ENCODE assay signal across 13 cellular contexts in the genomic region with DNA sequence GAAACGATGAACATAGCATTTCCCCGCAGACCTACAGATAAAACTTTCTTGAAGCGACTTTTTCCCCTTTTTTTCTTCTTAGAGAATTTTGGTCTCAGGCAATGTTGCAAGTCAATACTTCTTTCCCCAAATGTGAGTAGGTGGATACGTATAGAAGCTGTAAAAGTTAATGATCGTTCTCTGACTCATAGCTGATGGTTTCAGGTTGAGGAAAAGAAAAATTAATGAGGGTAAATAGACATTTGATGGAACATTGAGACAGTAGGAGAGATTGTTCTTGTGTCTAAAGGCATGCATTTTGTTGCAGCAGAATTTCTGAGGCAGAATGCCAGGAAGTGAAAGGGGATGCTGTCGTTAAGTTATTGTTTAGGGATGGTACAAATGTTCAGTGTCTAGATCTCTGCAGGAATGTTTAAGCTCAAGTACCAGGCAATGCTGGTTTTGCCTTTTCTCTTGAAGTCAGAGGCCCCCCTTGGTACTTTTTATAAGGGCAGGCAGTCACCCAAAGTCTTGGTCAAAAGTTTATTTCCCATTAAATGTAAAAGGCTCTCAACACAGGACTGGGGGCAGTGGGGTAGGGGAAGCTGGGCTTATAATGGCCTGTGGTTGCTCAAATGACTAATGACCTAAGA. TPM values are rescaled to one million over a fixed set of nuclear protein-coding genes. Genes with fewer than 3 reads are reported as not detected.
DNase-seq lines count a peak whose midpoint lies in the region; ATAC-seq and TF ChIP-seq lines count a peak whose summit lies in the region.
"Had no signal": no experiment of that assay in that cellular context is flagged by ENCODE, and none has a peak within 500 bp of the region (broad histone marks: within the 10 kb centered on the region; RNA-seq: fewer than 3 reads in every experiment).

No MANE protein-coding gene starts in this region.

- no peak overlapping the region for H2BK5ac ChIP-seq in H9 (ENCODE audit: insufficient read length, low read length)

- H3K56ac ChIP-seq in H9 (ENCODE audit: insufficient read length, low read depth, low read length) = no peak overlapping the region

- no peak overlapping the region for H2AFZ ChIP-seq in H9 (ENCODE audit: low read length)

- no peak overlapping the region for H3K9ac ChIP-seq in H9 (ENCODE audit: extremely low read depth, insufficient read length, low read length)

- H3T11ph ChIP-seq in H9 (ENCODE audit: low read length) = no peak overlapping the region

- peaks cover 24% of the 10 kb centered on the region; the same call in 1 of the 2 replicates for H3K4me1 ChIP-seq in H9 (ENCODE audit: insufficient read depth, low read length)
- H3K4me1 ChIP-seq in SJSA1 (replicated peaks) = peaks cover 89% of the 10 kb centered on the region
- peaks cover 0 to 84% (median 79%) of the 10 kb centered on the region in 4 donors for H3K4me1 ChIP-seq in sigmoid colon

- H3K27ac Mint-ChIP-seq in H9 = peak overlapping the region; percentile 69 to 98 (median 98)

- DNase-seq in H9 (no peak), SJSA1 (ENCODE audit: low read depth in 1 of 2, low spot score in 2 of 2) (peak in 1 of 2 experiments; percentile 76), fibroblast of pulmonary artery (ENCODE audit: low read depth) (peak; percentile 68), sigmoid colon (peak; percentile 25), SIG-M5 (lab: John Stamatoyannopoulos, UW) (no peak), NCI-H2029 treated with DMSO at 0.1 percent for 48 hours (lab: John Stamatoyannopoulos, UW) (no peak)
- DNase-seq: DMS79, esophagus squamous epithelium, midbrain, spleen, T-helper 1 cell had no signal

- H4K20me1 ChIP-seq in H9 (ENCODE audit: control insufficient read depth, insufficient read depth, insufficient read length) = no peaks in the 10 kb centered on the region

- no peak overlapping the region for H3K4me3 ChIP-seq in SJSA1
- H3K4me3 ChIP-seq in fibroblast of pulmonary artery (replicated peaks; ENCODE audit: low read depth, low read length) = no peak overlapping the region
- no peak overlapping the region for H3K4me3 ChIP-seq in sigmoid colon
- H3K4me3 ChIP-seq: esophagus squamous epithelium, spleen had no signal

- intact Hi-C loops in sigmoid colon (cut with DNase I) = loop anchor here (10.0 kb wide), 1 partner anchor 395 kb away; no protein-coding TSS in a partner anchor

- H2AK5ac ChIP-seq in H9 (ENCODE audit: insufficient read length, low read length) = no peak overlapping the region

- H2BK15ac ChIP-seq in H9 (ENCODE audit: low read depth, low read length) = no peak overlapping the region

- peaks cover 44% of the 10 kb centered on the region; the same call in 1 of the 2 replicates for H3K79me2 ChIP-seq in H9 (ENCODE audit: insufficient read depth, low read length)

- H3K4me3 Mint-ChIP-seq in H9 = peak overlapping the region in 1 of 2 experiments; percentile 89; a peak in 4 of 5 replicates

- peaks cover 7% of the 10 kb centered on the region for H3K79me1 ChIP-seq in H9 (ENCODE audit: insufficient read depth, low read depth, low read length, poor library complexity, severe bottlenecking)

- H3K27ac ChIP-seq in H9 (ENCODE audit: insufficient read length, low read depth, low read length) (peak overlapping the region; percentile 9), SJSA1 (peak overlapping the region; percentile 85), sigmoid colon (peak overlapping the region in 1 of 4 donors; percentile 4)
- H3K27ac ChIP-seq: esophagus squamous epithelium, spleen had no signal

- no peak for TF ChIP-seq EP300 in sigmoid colon (IDR thresholded peaks at IDR 0.05)

- no peak overlapping the region for H3K14ac ChIP-seq in H9 (ENCODE audit: insufficient read depth, low read length)

- no peak overlapping the region for H4K8ac ChIP-seq in H9 (replicated peaks; ENCODE audit: insufficient read length, low read depth, low read length)

- H4K5ac ChIP-seq in H9 (ENCODE audit: insufficient read length, low read depth, low read length) = no peak overlapping the region

- peaks cover 16% of the 10 kb centered on the region for H3K23me2 ChIP-seq in H9 (ENCODE audit: insufficient read length, low read depth, low read length, poor library complexity, severe bottlenecking)

- ATAC-seq in HG03025 (IDR thresholded peaks at IDR 0.05; ENCODE audit: low FRiP score, unreplicated experiment) (no peak), HG03159 (IDR thresholded peaks at IDR 0.05; ENCODE audit: unreplicated experiment) (no peak)

- peaks cover 2% of the 10 kb centered on the region; the same call in 1 of the 2 replicates for H3K36me3 ChIP-seq in SJSA1
- H3K36me3 ChIP-seq in sigmoid colon = no peaks in the 10 kb centered on the region
- H3K36me3 ChIP-seq: spleen had no signal

- no CpG with 5 or more reads among the region's 6 CpGs for WGBS in H9 (ENCODE audit: extremely low coverage, insufficient read length, low lambda C conversion rate)
- WGBS in sigmoid colon, 2 donors = 32 to 55% methylated on average over 6 of the region's 6 CpGs

- H3K36me3 Mint-ChIP-seq in H9 (ENCODE audit: insufficient read depth in 1 of 3, low read depth in 3 of 3) = peaks cover 12 to 46% (median 31%) of the 10 kb centered on the region in 3 experiments; a peak in 6 of 7 replicates

- no peaks in the 10 kb centered on the region for H3K27me3 Mint-ChIP-seq in H9 (ENCODE audit: low read depth)

- H3K4ac ChIP-seq in H9 (ENCODE audit: low read depth, low read length) = no peak overlapping the region

- H3K23ac ChIP-seq in H9 (ENCODE audit: insufficient read length, low read depth, low read length) = no peak overlapping the region

- H3K4me1 Mint-ChIP-seq in H9 = peaks cover 88 to 92% of the 10 kb centered on the region in 2 experiments

- H3K9me3 Mint-ChIP-seq in H9 = no peaks in the 10 kb centered on the region

- no peak for TF ChIP-seq CTCF in H9 (conservative IDR thresholded peaks at IDR 0.05)
- no peak for TF ChIP-seq CTCF in fibroblast of pulmonary artery (IDR thresholded peaks at IDR 0.05; ENCODE audit: low read length, missing control alignments)
- TF ChIP-seq CTCF in sigmoid colon (IDR thresholded peaks at IDR 0.05) = no peak

- H3K18ac ChIP-seq in H9 (ENCODE audit: insufficient read length, low read depth, low read length) = no peak overlapping the region

- no peak overlapping the region for H2BK12ac ChIP-seq in H9 (ENCODE audit: insufficient read length, low read depth, low read length)

- no peaks in the 10 kb centered on the region for H3K27me3 ChIP-seq in H9 (ENCODE audit: insufficient read depth, low read length)
- H3K27me3 ChIP-seq in SJSA1 (replicated peaks) = no peaks in the 10 kb centered on the region
- H3K27me3 ChIP-seq in sigmoid colon = no peaks in the 10 kb centered on the region
- H3K27me3 ChIP-seq: esophagus squamous epithelium had no signal

- TF ChIP-seq POLR2A in sigmoid colon (IDR thresholded peaks at IDR 0.05) = no peak

- H3K9me3 ChIP-seq in H9 (ENCODE audit: control insufficient read depth, low read depth, low read length) = no peaks in the 10 kb centered on the region
- no peaks in the 10 kb centered on the region for H3K9me3 ChIP-seq in SJSA1 (replicated peaks)
- no peaks in the 10 kb centered on the region for H3K9me3 ChIP-seq in sigmoid colon
- H3K9me3 ChIP-seq: esophagus squamous epithelium, spleen had no signal

- H2BK120ac ChIP-seq in H9 (ENCODE audit: low read depth, low read length, poor library complexity, severe bottlenecking) = no peak overlapping the region

- no peak overlapping the region for H4K91ac ChIP-seq in H9 (ENCODE audit: insufficient read length, low read depth, low read length)

- no peak overlapping the region for H3K4me2 ChIP-seq in H9 (ENCODE audit: insufficient read depth, insufficient read length, low read length)

- no peak overlapping the region for H2BK20ac ChIP-seq in H9 (ENCODE audit: low read depth, low read length, poor library complexity, severe bottlenecking)

RNA-seq across cellular contexts. Expression of gene TCF7L2, which starts 9.3 kb away (rescaled TPM):
- total RNA-seq in H9 (2021) (71.1 and 73.0 TPM in 2 replicates), sigmoid colon (10 to 100 TPM; 15.3 to 40.4 (median 23.3) TPM)
- 4.4 and 6.4 TPM in 2 replicates for total RNA-seq in SJSA1 (2014; rRNA removed; shearing (Covaris generic))
- 10 to 100 TPM; 30.0 to 32.0 (median 31.7) TPM for polyA plus RNA-seq in sigmoid colon

Comparison
In these comparisons a context has a peak if more than half of its experiments do, and no peak if none do; other contexts are left out.
1. DNase-seq: peak in fibroblast of pulmonary artery (single experiment) and sigmoid colon (single experiment); none in H9 (single experiment), SIG-M5 (single experiment) and NCI-H2029 treated with DMSO at 0.1 percent for 48 hours (single experiment).